Comparison of ENCODE assay signal across 10 cellular contexts in genomic region chr4:1330761-1331590, GRCh38. TPM values are rescaled to one million over a fixed set of nuclear protein-coding genes. Genes with fewer than 3 reads are reported as not detected.
DNase-seq lines count a peak whose midpoint lies in the region; TF ChIP-seq lines count a peak whose summit lies in the region.
"Had no signal": no experiment of that assay in that cellular context is flagged by ENCODE, and none has a peak within 500 bp of the region (broad histone marks: within the 10 kb centered on the region; RNA-seq: fewer than 3 reads in every experiment).

No MANE protein-coding gene starts in this region.

- H3K36me3 ChIP-seq in esophagus squamous epithelium = peaks cover 13 to 92% (median 19%) of the 10 kb centered on the region in 3 donors

- H3K27ac ChIP-seq in esophagus squamous epithelium = peak overlapping the region in 3 of 4 donors; percentile 3 to 75 (median 57)

- intact Hi-C loops in esophagus squamous epithelium (cut with DNase I) = no loop called here

- TF ChIP-seq POLR2A in esophagus squamous epithelium (IDR thresholded peaks at IDR 0.05) = no peak

- DNase-seq in NCI-H526 (lab: John Stamatoyannopoulos, UW) (peak; percentile 38 to 64), esophagus squamous epithelium (lab: John Stamatoyannopoulos, UW) (no peak), DMS 273 treated with DMSO at 0.1 percent for 48 hours (lab: John Stamatoyannopoulos, UW) (no peak), NCI-H2227 treated with DMSO at 0.1 percent for 48 hours (lab: John Stamatoyannopoulos, UW) (no peak), UCSD-AML1 (lab: John Stamatoyannopoulos, UW; ENCODE audit: unreplicated experiment) (no peak), NCI-H510A (lab: John Stamatoyannopoulos, UW) (no peak)
- peak; percentile 36 to 43 for DNase-seq in activated CD8-positive, alpha-beta memory T cell treated with anti-CD3 and anti-CD28 coated beads for 4 hours (ENCODE audit: low read depth in 2 of 2)
- peak; percentile 30 to 61 (median 37) for DNase-seq in stimulated activated CD4-positive, alpha-beta T cell treated with anti-CD3 and anti-CD28 coated beads, TNF-alpha, amount 100 ng/mL, for 24 hours (ENCODE audit: low read depth in 3 of 3)
- DNase-seq: COR-L47, dermis blood vessel endothelial cell had no signal

- H3K27me3 ChIP-seq in esophagus squamous epithelium = no peaks in the 10 kb centered on the region

- 70 to 74% methylated on average over 11 to 30 of the region's 34 CpGs for WGBS in esophagus squamous epithelium, 2 donors

- no peak for TF ChIP-seq CTCF in esophagus squamous epithelium (IDR thresholded peaks at IDR 0.05)

- H3K9me3 ChIP-seq in esophagus squamous epithelium = no peaks in the 10 kb centered on the region

- H3K4me3 ChIP-seq in esophagus squamous epithelium = no peak overlapping the region

- peaks cover 0 to 44% (median 21%) of the 10 kb centered on the region in 3 donors for H3K4me1 ChIP-seq in esophagus squamous epithelium

RNA-seq across cellular contexts. Expression of gene UVSSA, which starts 16.0 kb away (rescaled TPM):
- total RNA-seq in esophagus squamous epithelium = 10 to 100 TPM in 3 of 4 donors, 1 to 10 TPM in 1; 7.2 to 12.8 (median 11.5) TPM

RNA-seq across cellular contexts. Expression of gene MAEA, which starts 41.3 kb away (rescaled TPM):
- total RNA-seq in esophagus squamous epithelium = 10 to 100 TPM; 56.6 to 78.7 (median 67.5) TPM

Comparison
In these comparisons a context has a peak if more than half of its experiments do, and no peak if none do; other contexts are left out.
1. DNase-seq: peak in NCI-H526 (2 of 2), activated CD8-positive, alpha-beta memory T cell treated with anti-CD3 and anti-CD28 coated beads for 4 hours (2 of 2) and stimulated activated CD4-positive, alpha-beta T cell treated with anti-CD3 and anti-CD28 coated beads, TNF-alpha, amount 100 ng/mL, for 24 hours (3 of 3); none in esophagus squamous epithelium (single experiment), DMS 273 treated with DMSO at 0.1 percent for 48 hours (single experiment), NCI-H2227 treated with DMSO at 0.1 percent for 48 hours (single experiment), UCSD-AML1 (single experiment) and NCI-H510A (single experiment).